ENCODE assay signal across 2 cellular contexts in genomic region chr19:38373907-38374331, GRCh38.
TF ChIP-seq lines count a peak whose summit lies in the region.

No MANE protein-coding gene starts in this region.

TF ChIP-seq in GM23338, 12 proteins besides CTCF, POLR2A, EP300 and RAD21 (continued from another document):
- TF ChIP-seq ZNF462 (CRISPR knock-in tag; IDR thresholded peaks at IDR 0.05) = no peak
- no peak for TF ChIP-seq CREB1 (CRISPR knock-in tag; IDR thresholded peaks at IDR 0.05; ENCODE audit: low read depth)
- TF ChIP-seq POLR2AphosphoS5 (IDR thresholded peaks at IDR 0.05; ENCODE audit: low read depth) = no peak

TF ChIP-seq in WTC11, 78 proteins besides CTCF, POLR2A, EP300 and RAD21 (continued from another document):
- TF ChIP-seq ZMAT4 (CRISPR knock-in tag; IDR thresholded peaks at IDR 0.05) (no peak), PREB (CRISPR knock-in tag; IDR thresholded peaks at IDR 0.05; ENCODE audit: borderline replicate concordance) (no peak), E2F4 (CRISPR knock-in tag; IDR thresholded peaks at IDR 0.05; ENCODE audit: borderline replicate concordance, low read depth) (no peak)
